1 cellular context compared by ENCODE assay signal in the genomic region with DNA sequence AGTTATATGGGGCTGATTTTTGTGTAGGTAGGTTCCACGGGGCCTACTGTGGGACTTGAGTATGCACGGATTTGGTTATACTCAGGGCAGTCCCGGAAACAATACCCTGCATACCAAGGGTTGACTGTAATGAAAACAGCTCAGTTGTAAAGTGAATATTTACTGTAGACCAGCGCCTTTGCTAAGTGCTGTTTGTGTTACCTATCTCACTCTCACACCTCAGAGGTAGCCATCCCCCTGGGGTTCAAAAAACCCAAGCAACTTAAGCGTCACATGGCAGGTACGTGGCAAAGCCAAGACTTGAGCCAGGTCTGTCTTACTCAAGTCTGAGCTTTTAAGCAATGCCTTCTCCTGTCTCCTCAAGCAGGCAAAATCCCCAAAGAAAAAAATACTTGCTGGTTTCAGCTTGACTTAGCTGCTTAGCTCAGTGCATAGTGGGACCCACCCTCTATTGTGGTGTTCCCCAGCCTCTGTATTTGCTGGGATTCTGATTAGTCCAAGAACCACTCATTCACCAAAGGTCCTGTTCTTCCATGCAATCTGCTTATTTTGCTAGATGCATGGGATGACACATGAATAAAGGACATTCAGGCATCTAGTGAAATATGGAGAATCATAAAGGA.
TF ChIP-seq lines count a peak whose summit lies in the region.

No MANE protein-coding gene starts in this region.

TF ChIP-seq in K562, 482 proteins besides CTCF, POLR2A, EP300 and RAD21:
- TF ChIP-seq CC2D1A (IDR thresholded peaks at IDR 0.05) (no peak), ZNF239 (CRISPR knock-in tag; IDR thresholded peaks at IDR 0.05) (no peak), FOXK1 (CRISPR knock-in tag; IDR thresholded peaks at IDR 0.05; ENCODE audit: borderline replicate concordance) (no peak), ZNF592 (IDR thresholded peaks at IDR 0.05) (peak; percentile 28; the same call in 1 of the 2 replicates), SNRNP70 (optimal IDR thresholded peaks at IDR 0.05; ENCODE audit: low read depth, low read length) (no peak), ETV6 (IDR thresholded peaks at IDR 0.05; ENCODE audit: borderline replicate concordance in 1 of 2, low read depth in 2 of 2, low read length in 1 of 2) (no peak), ETV6 (CRISPR knock-in tag; IDR thresholded peaks at IDR 0.05; ENCODE audit: borderline replicate concordance) (peak; percentile 16; the same call in 1 of the 2 replicates)
- TF ChIP-seq, protein P1, sequence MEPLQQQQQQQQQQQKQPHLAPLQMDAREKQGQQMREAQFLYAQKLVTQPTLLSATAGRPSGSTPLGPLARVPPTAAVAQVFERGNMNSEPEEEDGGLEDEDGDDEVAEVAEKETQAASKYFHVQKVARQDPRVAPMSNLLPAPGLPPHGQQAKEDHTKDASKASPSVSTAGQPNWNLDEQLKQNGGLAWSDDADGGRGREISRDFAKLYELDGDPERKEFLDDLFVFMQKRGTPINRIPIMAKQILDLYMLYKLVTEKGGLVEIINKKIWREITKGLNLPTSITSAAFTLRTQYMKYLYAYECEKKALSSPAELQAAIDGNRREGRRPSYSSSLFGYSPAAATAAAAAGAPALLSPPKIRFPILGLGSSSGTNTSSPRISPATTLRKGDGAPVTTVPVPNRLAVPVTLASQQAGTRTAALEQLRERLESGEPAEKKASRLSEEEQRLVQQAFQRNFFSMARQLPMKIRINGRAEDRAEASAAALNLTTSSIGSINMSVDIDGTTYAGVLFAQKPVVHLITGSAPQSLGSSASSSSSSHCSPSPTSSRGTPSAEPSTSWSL (CRISPR knock-in tag; IDR thresholded peaks at IDR 0.05; ENCODE audit: borderline replicate concordance), result no peak
